1 cellular context compared by ENCODE assay signal in the genomic region with DNA sequence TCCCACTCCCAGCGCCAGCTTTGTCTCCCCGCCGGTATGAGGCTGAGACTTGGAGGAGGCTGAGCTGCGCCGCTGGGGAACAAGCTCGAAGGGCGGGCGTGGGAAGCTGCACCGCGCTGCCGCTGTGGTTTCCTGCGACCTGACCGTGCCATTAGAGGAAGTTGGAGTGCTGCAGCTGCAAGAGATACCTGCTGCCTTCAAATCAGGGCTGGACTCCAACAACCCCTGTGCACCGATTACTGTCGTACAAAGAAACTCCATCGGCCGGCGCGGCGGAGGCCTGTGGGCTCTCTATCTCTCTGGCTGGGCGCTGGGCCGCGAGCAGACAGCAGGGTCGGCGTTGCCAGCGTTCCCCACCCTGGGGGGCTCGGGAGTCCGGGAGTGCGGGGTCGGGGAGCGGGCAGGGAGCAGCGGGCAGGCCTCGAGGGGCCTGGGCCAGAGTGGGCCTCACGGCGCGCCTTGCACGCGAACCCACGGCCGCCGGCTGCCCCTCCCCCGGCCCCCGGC.
A peak's percentile ranks its signal among the peaks of the same experiment; 100 is the strongest.
TF ChIP-seq lines count a peak whose summit lies in the region.

No MANE protein-coding gene starts in this region.

TF ChIP-seq in K562, 482 proteins besides CTCF, POLR2A, EP300 and RAD21 (continued from another document and continues in another):
- TF ChIP-seq, protein P1, sequence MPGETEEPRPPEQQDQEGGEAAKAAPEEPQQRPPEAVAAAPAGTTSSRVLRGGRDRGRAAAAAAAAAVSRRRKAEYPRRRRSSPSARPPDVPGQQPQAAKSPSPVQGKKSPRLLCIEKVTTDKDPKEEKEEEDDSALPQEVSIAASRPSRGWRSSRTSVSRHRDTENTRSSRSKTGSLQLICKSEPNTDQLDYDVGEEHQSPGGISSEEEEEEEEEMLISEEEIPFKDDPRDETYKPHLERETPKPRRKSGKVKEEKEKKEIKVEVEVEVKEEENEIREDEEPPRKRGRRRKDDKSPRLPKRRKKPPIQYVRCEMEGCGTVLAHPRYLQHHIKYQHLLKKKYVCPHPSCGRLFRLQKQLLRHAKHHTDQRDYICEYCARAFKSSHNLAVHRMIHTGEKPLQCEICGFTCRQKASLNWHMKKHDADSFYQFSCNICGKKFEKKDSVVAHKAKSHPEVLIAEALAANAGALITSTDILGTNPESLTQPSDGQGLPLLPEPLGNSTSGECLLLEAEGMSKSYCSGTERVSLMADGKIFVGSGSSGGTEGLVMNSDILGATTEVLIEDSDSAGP (CRISPR knock-in tag; IDR thresholded peaks at IDR 0.05), result 0 out of 2 replicates have a peak, but pooled peaks have one; percentile 7
- TF ChIP-seq ZNF274 (IDR thresholded peaks at IDR 0.05; ENCODE audit: borderline replicate concordance, low read depth, low read length) (no peak), MEF2D (tag; conservative IDR thresholded peaks at IDR 0.05; ENCODE audit: low read depth) (no peak), HDAC2 (IDR thresholded peaks at IDR 0.05) (peak; percentile 71), ZNF41 (CRISPR knock-in tag; conservative IDR thresholded peaks at IDR 0.05) (no peak), CTBP1 (IDR thresholded peaks at IDR 0.05; ENCODE audit: borderline replicate concordance) (peak; percentile 21), ARID1B (IDR thresholded peaks at IDR 0.05) (0 out of 2 replicates have a peak, but pooled peaks have one; percentile 11), ZNF311 (CRISPR knock-in tag; IDR thresholded peaks at IDR 0.05) (no peak), SMARCB1 (IDR thresholded peaks at IDR 0.05; ENCODE audit: insufficient read length, low read depth) (no peak), CGGBP1 (CRISPR knock-in tag; IDR thresholded peaks at IDR 0.05) (no peak), HEY1 (CRISPR knock-in tag; IDR thresholded peaks at IDR 0.05; ENCODE audit: borderline replicate concordance) (no peak), ZKSCAN8 (CRISPR knock-in tag; IDR thresholded peaks at IDR 0.05) (no peak), FOS (IDR thresholded peaks at IDR 0.05; ENCODE audit: extremely low read depth, insufficient read length) (no peak), SRF (CRISPR knock-in tag; IDR thresholded peaks at IDR 0.05) (no peak), ZNF507 (tag; conservative IDR thresholded peaks at IDR 0.05) (no peak), ARHGAP35 (IDR thresholded peaks at IDR 0.05; ENCODE audit: partially characterized antibody) (no peak), HMBOX1 (IDR thresholded peaks at IDR 0.05) (no peak), SMAD4 (CRISPR knock-in tag; conservative IDR thresholded peaks at IDR 0.05) (no peak), NFATC3 (IDR thresholded peaks at IDR 0.05) (no peak), MXD1 (CRISPR knock-in tag; IDR thresholded peaks at IDR 0.05; ENCODE audit: borderline replicate concordance, poor library complexity, severe bottlenecking) (no peak), SP2 (IDR thresholded peaks at IDR 0.05; ENCODE audit: extremely low read depth, low read depth, low read length, poor library complexity, severe bottlenecking) (no peak), RUNX1 (IDR thresholded peaks at IDR 0.05; ENCODE audit: low read depth) (no peak), POLR3G (IDR thresholded peaks at IDR 0.05; ENCODE audit: extremely low read depth, insufficient read length, insufficient replicate concordance) (no peak), CHAMP1 (IDR thresholded peaks at IDR 0.05) (no peak), MECOM (CRISPR knock-in tag; IDR thresholded peaks at IDR 0.05) (no peak), IRF2 (CRISPR knock-in tag; IDR thresholded peaks at IDR 0.05) (no peak), U2AF1 (optimal IDR thresholded peaks at IDR 0.05; ENCODE audit: low read depth, low read length) (no peak), NCOA1 (IDR thresholded peaks at IDR 0.05; ENCODE audit: low read depth) (no peak), KLF13 (tag; IDR thresholded peaks at IDR 0.05; ENCODE audit: borderline replicate concordance, low read depth) (no peak), MAFF (IDR thresholded peaks at IDR 0.05; ENCODE audit: low read length) (no peak), SAFB2 (IDR thresholded peaks at IDR 0.05; ENCODE audit: borderline replicate concordance, low read depth, low read length, severe bottlenecking) (no peak), ZC3H11A (IDR thresholded peaks at IDR 0.05; ENCODE audit: low read depth, low read length) (no peak), RCOR1 (IDR thresholded peaks at IDR 0.05; ENCODE audit: borderline replicate concordance in 1 of 2, low read depth in 2 of 2, low read length in 2 of 2) (peak; percentile 16 to 90; a peak in 3 of 4 replicates), ZNF217 (CRISPR knock-in tag; IDR thresholded peaks at IDR 0.05) (no peak), JUND (IDR thresholded peaks at IDR 0.05; ENCODE audit: borderline replicate concordance, low read depth, low read length) (0 out of 2 replicates have a peak, but pooled peaks have one; percentile 9), JUND (tag; IDR thresholded peaks at IDR 0.05; ENCODE audit: borderline replicate concordance, low read depth, low read length) (no peak; the same call in 2 of the 3 replicates), HDGF (IDR thresholded peaks at IDR 0.05) (no peak), KLF16 (IDR thresholded peaks at IDR 0.05) (no peak), JUNB (CRISPR knock-in tag; conservative IDR thresholded peaks at IDR 0.05) (no peak), ZNF699 (CRISPR knock-in tag; IDR thresholded peaks at IDR 0.05; ENCODE audit: insufficient replicate concordance) (no peak), HMG20A (CRISPR knock-in tag; conservative IDR thresholded peaks at IDR 0.05) (no peak), ZBTB11 (CRISPR knock-in tag; IDR thresholded peaks at IDR 0.05) (no peak), CCNT2 (IDR thresholded peaks at IDR 0.05; ENCODE audit: borderline replicate concordance, extremely low read depth, insufficient read length, low read depth, low read length) (peak; percentile 14), MYBL2 (IDR thresholded peaks at IDR 0.05; ENCODE audit: low read depth) (no peak), MYBL2 (CRISPR knock-in tag; IDR thresholded peaks at IDR 0.05; ENCODE audit: borderline replicate concordance) (no peak), RBM34 (IDR thresholded peaks at IDR 0.05; ENCODE audit: borderline replicate concordance, insufficient read depth, low read length) (no peak)
- TF ChIP-seq, protein P2, sequence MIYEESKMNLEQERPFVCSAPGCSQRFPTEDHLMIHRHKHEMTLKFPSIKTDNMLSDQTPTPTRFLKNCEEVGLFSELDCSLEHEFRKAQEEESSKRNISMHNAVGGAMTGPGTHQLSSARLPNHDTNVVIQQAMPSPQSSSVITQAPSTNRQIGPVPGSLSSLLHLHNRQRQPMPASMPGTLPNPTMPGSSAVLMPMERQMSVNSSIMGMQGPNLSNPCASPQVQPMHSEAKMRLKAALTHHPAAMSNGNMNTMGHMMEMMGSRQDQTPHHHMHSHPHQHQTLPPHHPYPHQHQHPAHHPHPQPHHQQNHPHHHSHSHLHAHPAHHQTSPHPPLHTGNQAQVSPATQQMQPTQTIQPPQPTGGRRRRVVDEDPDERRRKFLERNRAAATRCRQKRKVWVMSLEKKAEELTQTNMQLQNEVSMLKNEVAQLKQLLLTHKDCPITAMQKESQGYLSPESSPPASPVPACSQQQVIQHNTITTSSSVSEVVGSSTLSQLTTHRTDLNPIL (CRISPR knock-in tag; IDR thresholded peaks at IDR 0.05), result no peak
- TF ChIP-seq, protein P3, sequence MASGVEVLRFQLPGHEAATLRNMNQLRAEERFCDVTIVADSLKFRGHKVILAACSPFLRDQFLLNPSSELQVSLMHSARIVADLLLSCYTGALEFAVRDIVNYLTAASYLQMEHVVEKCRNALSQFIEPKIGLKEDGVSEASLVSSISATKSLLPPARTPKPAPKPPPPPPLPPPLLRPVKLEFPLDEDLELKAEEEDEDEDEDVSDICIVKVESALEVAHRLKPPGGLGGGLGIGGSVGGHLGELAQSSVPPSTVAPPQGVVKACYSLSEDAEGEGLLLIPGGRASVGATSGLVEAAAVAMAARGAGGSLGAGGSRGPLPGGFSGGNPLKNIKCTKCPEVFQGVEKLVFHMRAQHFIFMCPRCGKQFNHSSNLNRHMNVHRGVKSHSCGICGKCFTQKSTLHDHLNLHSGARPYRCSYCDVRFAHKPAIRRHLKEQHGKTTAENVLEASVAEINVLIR (CRISPR knock-in tag; IDR thresholded peaks at IDR 0.05), result no peak
- TF ChIP-seq, protein P4, sequence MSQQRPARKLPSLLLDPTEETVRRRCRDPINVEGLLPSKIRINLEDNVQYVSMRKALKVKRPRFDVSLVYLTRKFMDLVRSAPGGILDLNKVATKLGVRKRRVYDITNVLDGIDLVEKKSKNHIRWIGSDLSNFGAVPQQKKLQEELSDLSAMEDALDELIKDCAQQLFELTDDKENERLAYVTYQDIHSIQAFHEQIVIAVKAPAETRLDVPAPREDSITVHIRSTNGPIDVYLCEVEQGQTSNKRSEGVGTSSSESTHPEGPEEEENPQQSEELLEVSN (IDR thresholded peaks at IDR 0.05; ENCODE audit: borderline replicate concordance in 1 of 2, extremely low read depth in 1 of 2, insufficient read depth in 1 of 2, insufficient read length in 1 of 2, low read depth in 1 of 2, low read length in 1 of 2, poor library complexity in 1 of 2, severe bottlenecking in 1 of 2), result peak; percentile 39 to 58
- TF ChIP-seq, protein P5, sequence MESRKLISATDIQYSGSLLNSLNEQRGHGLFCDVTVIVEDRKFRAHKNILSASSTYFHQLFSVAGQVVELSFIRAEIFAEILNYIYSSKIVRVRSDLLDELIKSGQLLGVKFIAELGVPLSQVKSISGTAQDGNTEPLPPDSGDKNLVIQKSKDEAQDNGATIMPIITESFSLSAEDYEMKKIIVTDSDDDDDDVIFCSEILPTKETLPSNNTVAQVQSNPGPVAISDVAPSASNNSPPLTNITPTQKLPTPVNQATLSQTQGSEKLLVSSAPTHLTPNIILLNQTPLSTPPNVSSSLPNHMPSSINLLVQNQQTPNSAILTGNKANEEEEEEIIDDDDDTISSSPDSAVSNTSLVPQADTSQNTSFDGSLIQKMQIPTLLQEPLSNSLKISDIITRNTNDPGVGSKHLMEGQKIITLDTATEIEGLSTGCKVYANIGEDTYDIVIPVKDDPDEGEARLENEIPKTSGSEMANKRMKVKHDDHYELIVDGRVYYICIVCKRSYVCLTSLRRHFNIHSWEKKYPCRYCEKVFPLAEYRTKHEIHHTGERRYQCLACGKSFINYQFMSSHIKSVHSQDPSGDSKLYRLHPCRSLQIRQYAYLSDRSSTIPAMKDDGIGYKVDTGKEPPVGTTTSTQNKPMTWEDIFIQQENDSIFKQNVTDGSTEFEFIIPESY (CRISPR knock-in tag; IDR thresholded peaks at IDR 0.05), result no peak
